Comparison of ENCODE assay signal across 19 cellular contexts in the genomic region with DNA sequence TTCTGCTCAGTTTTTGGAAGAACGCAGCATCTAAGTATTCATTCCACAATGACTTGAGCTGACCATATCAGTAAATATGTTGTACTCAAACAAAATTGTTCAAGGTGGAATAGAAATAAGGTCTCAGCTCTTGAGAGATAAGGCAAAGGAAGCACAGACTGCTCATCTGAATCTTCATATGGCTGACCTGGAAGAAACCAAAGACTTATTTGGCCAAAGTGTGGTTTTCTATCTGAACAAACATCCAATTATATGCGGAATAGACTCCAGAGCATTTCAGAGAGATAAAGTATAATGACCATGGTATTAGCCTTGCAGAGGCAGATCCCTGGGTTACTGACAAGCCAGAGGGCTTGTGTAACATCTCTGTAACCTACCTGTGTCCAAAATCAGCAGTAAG.
DNase-seq lines count a peak whose midpoint lies in the region; ATAC-seq, FAIRE-seq and TF ChIP-seq lines count a peak whose summit lies in the region.
"Had no signal": no experiment of that assay in that cellular context is flagged by ENCODE, and none has a peak within 500 bp of the region (broad histone marks: within the 10 kb centered on the region; RNA-seq: fewer than 3 reads in every experiment).

No MANE protein-coding gene starts in this region.

- no peak; a peak in 1 of 4 replicates for TF ChIP-seq RAD21 in K562 (CRISPR knock-in tag; conservative IDR thresholded peaks at IDR 0.05 in 1 of 2, IDR thresholded peaks at IDR 0.05 in 1 of 2)

- TF ChIP-seq EP300 in K562 (IDR thresholded peaks at IDR 0.05; ENCODE audit: low read length), result no peak

- no peak for DNase-seq in activated CD4-positive, alpha-beta memory T cell treated with anti-CD3 and anti-CD28 coated beads for 36 hours
- DNase-seq in activated CD4-positive, alpha-beta memory T cell treated with anti-CD3 and anti-CD28 coated beads, Interleukin-2, amount 10 ng/mL, durations not matched to agents 7 days and 5 days, result no peak
- DNase-seq in OCI-M1 (lab: John Stamatoyannopoulos, UW) (peak; percentile 23), K562 (ENCODE audit: extremely low read depth in 1 of 4, low spot score in 3 of 4) (no peak), esophagus squamous epithelium (lab: John Stamatoyannopoulos, UW) (no peak)
- DNase-seq in activated T-helper 1 cell treated with anti-CD3 and anti-CD28 coated beads, Interleukin-12 subunit alpha, Interleukin-12 subunit beta, Interleukin-2, Interleukin-4 antibody, amounts not matched to agents 30 ng/mL and 10 ng/mL and 1 ng/mL, durations not matched to agents 14 hours and 24 hours and 36 hours (ENCODE audit: low spot score), result no peak
- no peak for DNase-seq in CD8-positive, alpha-beta memory T cell
- DNase-seq: C1 segment of cervical spinal cord; Caco-2; CD4-positive, alpha-beta memory T cell; DMS153; DND-41; H9 had no signal

- peaks cover 3% of the 10 kb centered on the region for H3K36me3 Mint-ChIP-seq in activated CD4-positive, alpha-beta memory T cell treated with anti-CD3 and anti-CD28 coated beads for 36 hours
- peaks cover 7% of the 10 kb centered on the region for H3K36me3 Mint-ChIP-seq in activated CD4-positive, alpha-beta memory T cell treated with anti-CD3 and anti-CD28 coated beads, Interleukin-2, amount 10 ng/mL, durations not matched to agents 7 days and 5 days (ENCODE audit: low read depth)
- H3K36me3 Mint-ChIP-seq in activated T-helper 1 cell treated with anti-CD3 and anti-CD28 coated beads, Interleukin-12 subunit alpha, Interleukin-12 subunit beta, Interleukin-2, Interleukin-4 antibody, amounts not matched to agents 30 ng/mL and 10 ng/mL and 1 ng/mL, durations not matched to agents 14 hours and 24 hours and 36 hours (ENCODE audit: low read depth), result no peaks in the 10 kb centered on the region
- peaks cover 0 to 4% (median 0%) of the 10 kb centered on the region in 3 donors for H3K36me3 Mint-ChIP-seq in CD8-positive, alpha-beta memory T cell
- H3K36me3 Mint-ChIP-seq: CD4-positive, alpha-beta memory T cell had no signal

- FAIRE-seq in K562 (lab: Jason Lieb, UNC), result no peak
- FAIRE-seq: G401.6, GM12878, GM19239 had no signal

- no peak overlapping the region for H3K9ac ChIP-seq in K562 (ENCODE audit: insufficient read depth in 1 of 2, low read depth in 2 of 2, low read length in 2 of 2)

- H3K9me3 ChIP-seq in K562 (replicated peaks; ENCODE audit: control insufficient read depth, insufficient read depth, low read depth, low read length), result no peaks in the 10 kb centered on the region
- no peaks in the 10 kb centered on the region for H3K9me3 ChIP-seq in CD8-positive, alpha-beta memory T cell (ENCODE audit: low read length)
- no peaks in the 10 kb centered on the region for H3K9me3 ChIP-seq in esophagus squamous epithelium
- H3K9me3 ChIP-seq: Caco-2 had no signal

- intact Hi-C loops in activated CD4-positive, alpha-beta memory T cell treated with anti-CD3 and anti-CD28 coated beads for 36 hours (cut with micrococcal nuclease), result loop anchor here (10.0 kb wide), 1 partner anchor 211 kb away; no protein-coding TSS in a partner anchor
- intact Hi-C loops in activated T-helper 1 cell treated with anti-CD3 and anti-CD28 coated beads, Interleukin-12 subunit alpha, Interleukin-12 subunit beta, Interleukin-2, Interleukin-4 antibody, amounts not matched to agents 30 ng/mL and 10 ng/mL and 1 ng/mL, durations not matched to agents 14 hours and 24 hours and 36 hours (cut with micrococcal nuclease), result loop anchor here (10.0 kb wide), 1 partner anchor 239 kb away; no protein-coding TSS in a partner anchor
- intact Hi-C loops in K562 (cut with micrococcal nuclease) (no loop called here), esophagus squamous epithelium (cut with DNase I) (no loop called here)

- no peak overlapping the region for H2AFZ ChIP-seq in K562 (ENCODE audit: low read depth, low read length)
- H2AFZ ChIP-seq: GM23338 had no signal

- H3K27ac Mint-ChIP-seq in activated CD4-positive, alpha-beta memory T cell treated with anti-CD3 and anti-CD28 coated beads for 36 hours, result peak overlapping the region; percentile 54
- no peak overlapping the region for H3K27ac Mint-ChIP-seq in activated CD4-positive, alpha-beta memory T cell treated with anti-CD3 and anti-CD28 coated beads, Interleukin-2, amount 10 ng/mL, durations not matched to agents 7 days and 5 days
- peak overlapping the region; percentile 11 for H3K27ac Mint-ChIP-seq in activated T-helper 1 cell treated with anti-CD3 and anti-CD28 coated beads, Interleukin-12 subunit alpha, Interleukin-12 subunit beta, Interleukin-2, Interleukin-4 antibody, amounts not matched to agents 30 ng/mL and 10 ng/mL and 1 ng/mL, durations not matched to agents 14 hours and 24 hours and 36 hours
- H3K27ac Mint-ChIP-seq in CD8-positive, alpha-beta memory T cell, result no peak overlapping the region
- H3K27ac Mint-ChIP-seq: CD4-positive, alpha-beta memory T cell; GM23338; H9 had no signal

- H3K27me3 ChIP-seq in K562 (ENCODE audit: control insufficient read depth in 2 of 2, insufficient read depth in 2 of 2, low read length in 2 of 2) (no peaks in the 10 kb centered on the region), esophagus squamous epithelium (no peaks in the 10 kb centered on the region)
- no peaks in the 10 kb centered on the region for H3K27me3 ChIP-seq in CD8-positive, alpha-beta memory T cell (ENCODE audit: insufficient read depth, low read length, poor library complexity, severe bottlenecking)

- no peak overlapping the region for H3K4me2 ChIP-seq in K562 (ENCODE audit: insufficient read depth, low read length)
- H3K4me2 ChIP-seq: GM23338 had no signal

- no peak for ATAC-seq in K562
- no peak for ATAC-seq in HG03108 (IDR thresholded peaks at IDR 0.05; ENCODE audit: unreplicated experiment)
- ATAC-seq: GM12878, GM23338, HCT116 had no signal

- peaks cover 43% of the 10 kb centered on the region for H3K4me1 Mint-ChIP-seq in activated CD4-positive, alpha-beta memory T cell treated with anti-CD3 and anti-CD28 coated beads for 36 hours (ENCODE audit: low read depth)
- H3K4me1 Mint-ChIP-seq in activated CD4-positive, alpha-beta memory T cell treated with anti-CD3 and anti-CD28 coated beads, Interleukin-2, amount 10 ng/mL, durations not matched to agents 7 days and 5 days, result peaks cover 22% of the 10 kb centered on the region
- peaks cover 21% of the 10 kb centered on the region for H3K4me1 Mint-ChIP-seq in activated T-helper 1 cell treated with anti-CD3 and anti-CD28 coated beads, Interleukin-12 subunit alpha, Interleukin-12 subunit beta, Interleukin-2, Interleukin-4 antibody, amounts not matched to agents 30 ng/mL and 10 ng/mL and 1 ng/mL, durations not matched to agents 14 hours and 24 hours and 36 hours (ENCODE audit: low read depth)
- H3K4me1 Mint-ChIP-seq in CD8-positive, alpha-beta memory T cell, result no peaks in the 10 kb centered on the region

- H3K27ac ChIP-seq in K562 (ENCODE audit: extremely low read depth, low read depth, low read length) (no peak overlapping the region), esophagus squamous epithelium (no peak overlapping the region)
- H3K27ac ChIP-seq in CD8-positive, alpha-beta memory T cell (ENCODE audit: low read depth, low read length), result no peak overlapping the region

- no peaks in the 10 kb centered on the region for H4K20me1 ChIP-seq in K562 (replicated peaks; ENCODE audit: control insufficient read depth, insufficient read depth, low read length)

- 13% methylated on average over 2 of the region's 2 CpGs for WGBS in K562 (ENCODE audit: insufficient coverage, low coverage, missing lambda C conversion rate)
- 88 to 97% methylated on average over 2 of the region's 2 CpGs for WGBS in esophagus squamous epithelium, 2 donors

- POLR2A ChIA-PET in activated CD4-positive, alpha-beta memory T cell treated with anti-CD3 and anti-CD28 coated beads for 36 hours (lab: Charles Lee), result no interaction called here
- POLR2A ChIA-PET in activated CD4-positive, alpha-beta memory T cell treated with anti-CD3 and anti-CD28 coated beads, Interleukin-2, amount 10 ng/mL, durations not matched to agents 7 days and 5 days (lab: Charles Lee), result no interaction called here
- POLR2A ChIA-PET in K562 (lab: Yijun Ruan, JAX), result interaction anchor here (1.0 to 1.4 kb wide), 2 partner anchors 13 to 29 kb away, joined by 3 read pairs; no protein-coding TSS in a partner anchor
- POLR2A ChIA-PET in CD8-positive, alpha-beta memory T cell (lab: Charles Lee), result no interaction called here

- no peak overlapping the region for H3K4me3 Mint-ChIP-seq in activated CD4-positive, alpha-beta memory T cell treated with anti-CD3 and anti-CD28 coated beads for 36 hours
- H3K4me3 Mint-ChIP-seq in activated CD4-positive, alpha-beta memory T cell treated with anti-CD3 and anti-CD28 coated beads, Interleukin-2, amount 10 ng/mL, durations not matched to agents 7 days and 5 days, result no peak overlapping the region
- no peak overlapping the region for H3K4me3 Mint-ChIP-seq in activated T-helper 1 cell treated with anti-CD3 and anti-CD28 coated beads, Interleukin-12 subunit alpha, Interleukin-12 subunit beta, Interleukin-2, Interleukin-4 antibody, amounts not matched to agents 30 ng/mL and 10 ng/mL and 1 ng/mL, durations not matched to agents 14 hours and 24 hours and 36 hours
- no peak overlapping the region for H3K4me3 Mint-ChIP-seq in CD8-positive, alpha-beta memory T cell
- H3K4me3 Mint-ChIP-seq: CD4-positive, alpha-beta memory T cell; GM23338; H9 had no signal

- H3K4me3 ChIP-seq in K562 (no peak overlapping the region), esophagus squamous epithelium (no peak overlapping the region)
- no peak overlapping the region for H3K4me3 ChIP-seq in CD8-positive, alpha-beta memory T cell (ENCODE audit: low read length)
- H3K4me3 ChIP-seq: GM12878, GM23338 had no signal

- TF ChIP-seq CTCF in K562 (IDR thresholded peaks at IDR 0.05 in 2 of 3, conservative IDR thresholded peaks at IDR 0.05 in 1 of 3; ENCODE audit: insufficient read depth in 2 of 3, low read depth in 1 of 3, low read length in 3 of 3) (no peak), esophagus squamous epithelium (IDR thresholded peaks at IDR 0.05) (no peak)

- in situ Hi-C loops in K562 (cut with MboI), result no loop called here

- H3K9me3 Mint-ChIP-seq in activated CD4-positive, alpha-beta memory T cell treated with anti-CD3 and anti-CD28 coated beads for 36 hours, result no peaks in the 10 kb centered on the region
- peaks cover 5% of the 10 kb centered on the region for H3K9me3 Mint-ChIP-seq in activated CD4-positive, alpha-beta memory T cell treated with anti-CD3 and anti-CD28 coated beads, Interleukin-2, amount 10 ng/mL, durations not matched to agents 7 days and 5 days
- H3K9me3 Mint-ChIP-seq in activated T-helper 1 cell treated with anti-CD3 and anti-CD28 coated beads, Interleukin-12 subunit alpha, Interleukin-12 subunit beta, Interleukin-2, Interleukin-4 antibody, amounts not matched to agents 30 ng/mL and 10 ng/mL and 1 ng/mL, durations not matched to agents 14 hours and 24 hours and 36 hours, result no peaks in the 10 kb centered on the region
- H3K9me3 Mint-ChIP-seq in CD8-positive, alpha-beta memory T cell, result no peaks in the 10 kb centered on the region
- H3K9me3 Mint-ChIP-seq: CD4-positive, alpha-beta memory T cell; GM23338; H9 had no signal

- no peaks in the 10 kb centered on the region for H3K36me3 ChIP-seq in K562 (ENCODE audit: control insufficient read depth, insufficient read depth, low read length)
- no peaks in the 10 kb centered on the region for H3K36me3 ChIP-seq in CD8-positive, alpha-beta memory T cell (ENCODE audit: insufficient read depth, low read length)
- no peaks in the 10 kb centered on the region for H3K36me3 ChIP-seq in esophagus squamous epithelium

- BruUV-seq in K562 (replicated peaks; lab: Mats Ljungman, UMichigan), result no TSS peak

- no peaks in the 10 kb centered on the region for H3K79me2 ChIP-seq in K562 (ENCODE audit: control insufficient read depth, insufficient read depth, low read length)

- no peaks in the 10 kb centered on the region for H3K9me1 ChIP-seq in K562 (ENCODE audit: control insufficient read depth, insufficient read depth, low read length)

- H3K4me1 ChIP-seq in K562 (replicated peaks in 1 of 2; ENCODE audit: control insufficient read depth in 2 of 2, insufficient read depth in 2 of 2, low read length in 2 of 2), result no peaks in the 10 kb centered on the region; a peak in 2 of 5 replicates
- H3K4me1 ChIP-seq in CD8-positive, alpha-beta memory T cell (ENCODE audit: insufficient read depth, low read length), result no peaks in the 10 kb centered on the region
- H3K4me1 ChIP-seq in esophagus squamous epithelium, result no peaks in the 10 kb centered on the region
- H3K4me1 ChIP-seq: Caco-2 had no signal

- TF ChIP-seq POLR2A in K562 (conservative IDR thresholded peaks at IDR 0.05) (no peak), esophagus squamous epithelium (IDR thresholded peaks at IDR 0.05) (no peak)

- CTCF ChIA-PET in activated CD4-positive, alpha-beta memory T cell treated with anti-CD3 and anti-CD28 coated beads for 36 hours (lab: Charles Lee), result no interaction called here
- CTCF ChIA-PET in activated CD4-positive, alpha-beta memory T cell treated with anti-CD3 and anti-CD28 coated beads, Interleukin-2, amount 10 ng/mL, durations not matched to agents 7 days and 5 days (lab: Charles Lee), result no interaction called here
- CTCF ChIA-PET in K562 (lab: Yijun Ruan, JAX; ENCODE audit: low intra/inter-chr PET ratio), result no interaction called here
- CTCF ChIA-PET in CD8-positive, alpha-beta memory T cell (lab: Charles Lee), result no interaction called here

- no peaks in the 10 kb centered on the region for H3K27me3 Mint-ChIP-seq in activated CD4-positive, alpha-beta memory T cell treated with anti-CD3 and anti-CD28 coated beads for 36 hours
- no peaks in the 10 kb centered on the region for H3K27me3 Mint-ChIP-seq in activated CD4-positive, alpha-beta memory T cell treated with anti-CD3 and anti-CD28 coated beads, Interleukin-2, amount 10 ng/mL, durations not matched to agents 7 days and 5 days
- no peaks in the 10 kb centered on the region for H3K27me3 Mint-ChIP-seq in activated T-helper 1 cell treated with anti-CD3 and anti-CD28 coated beads, Interleukin-12 subunit alpha, Interleukin-12 subunit beta, Interleukin-2, Interleukin-4 antibody, amounts not matched to agents 30 ng/mL and 10 ng/mL and 1 ng/mL, durations not matched to agents 14 hours and 24 hours and 36 hours (ENCODE audit: insufficient read depth)
- H3K27me3 Mint-ChIP-seq in CD8-positive, alpha-beta memory T cell, result peaks cover 1 to 24% of the 10 kb centered on the region in 2 donors

Comparison
In these comparisons a context has a peak if more than half of its experiments do, and no peak if none do; other contexts are left out.
1. H3K27ac Mint-ChIP-seq: peak in activated CD4-positive, alpha-beta memory T cell treated with anti-CD3 and anti-CD28 coated beads for 36 hours (single experiment) and activated T-helper 1 cell treated with anti-CD3 and anti-CD28 coated beads, Interleukin-12 subunit alpha, Interleukin-12 subunit beta, Interleukin-2, Interleukin-4 antibody, amounts not matched to agents 30 ng/mL and 10 ng/mL and 1 ng/mL, durations not matched to agents 14 hours and 24 hours and 36 hours (single experiment); none in activated CD4-positive, alpha-beta memory T cell treated with anti-CD3 and anti-CD28 coated beads, Interleukin-2, amount 10 ng/mL, durations not matched to agents 7 days and 5 days (single experiment) and CD8-positive, alpha-beta memory T cell (0 of 8).
2. intact Hi-C loops: an anchor here in activated CD4-positive, alpha-beta memory T cell treated with anti-CD3 and anti-CD28 coated beads for 36 hours (10.0 kb wide) and activated T-helper 1 cell treated with anti-CD3 and anti-CD28 coated beads, Interleukin-12 subunit alpha, Interleukin-12 subunit beta, Interleukin-2, Interleukin-4 antibody, amounts not matched to agents 30 ng/mL and 10 ng/mL and 1 ng/mL, durations not matched to agents 14 hours and 24 hours and 36 hours (10.0 kb wide); none called in K562 and esophagus squamous epithelium.